Comparison of ENCODE assay signal across 8 cellular contexts in the genomic region with DNA sequence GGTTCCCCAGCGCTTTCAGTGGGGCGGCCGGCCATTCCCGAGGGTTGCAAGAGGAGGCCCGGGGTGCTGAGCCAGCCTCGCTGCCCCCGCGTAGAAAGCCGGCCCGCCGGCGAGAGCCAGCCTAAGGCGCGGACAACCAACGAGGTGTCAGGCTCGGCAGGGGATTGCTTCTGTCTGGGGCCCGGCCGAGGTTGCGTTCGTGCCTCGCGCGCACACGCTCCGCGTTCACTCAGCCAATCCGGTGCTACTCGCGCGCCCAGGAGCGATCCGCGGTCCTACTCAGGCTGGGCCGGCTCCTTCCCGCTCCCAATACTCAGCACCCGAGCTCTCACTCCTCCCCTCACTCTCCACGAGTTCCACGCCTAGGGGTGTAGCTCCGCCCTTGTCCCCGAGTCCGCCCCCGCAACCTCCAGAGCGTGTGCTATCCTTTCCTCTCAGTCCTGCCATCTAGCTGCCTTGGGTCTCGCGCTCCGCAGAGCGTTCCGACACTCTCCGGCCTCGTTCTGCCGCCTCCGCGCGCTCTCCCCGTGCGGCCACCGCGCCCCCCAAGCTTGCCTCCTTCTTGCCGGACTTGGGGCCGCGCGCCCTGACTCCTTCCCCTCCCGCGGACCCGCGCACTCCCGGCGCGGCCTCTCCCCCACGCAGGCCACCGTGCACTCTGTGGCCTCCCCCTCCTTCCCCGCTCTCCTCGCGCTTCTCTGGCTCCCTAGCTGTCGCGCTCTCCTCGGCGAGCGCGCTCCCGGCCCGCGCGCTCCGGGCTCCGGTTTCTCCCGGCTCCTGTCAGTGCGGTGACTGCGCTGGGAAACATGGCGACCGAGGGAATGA. TPM values are rescaled to one million over a fixed set of nuclear protein-coding genes. Genes with fewer than 3 reads are reported as not detected.
DNase-seq lines count a peak whose midpoint lies in the region; ATAC-seq and TF ChIP-seq lines count a peak whose summit lies in the region.

TSS of gene GPHN (plus strand) at position 426 of the 825 bp plus-strand sequence.

- H3K4me1 Mint-ChIP-seq in activated T-helper 2 cell treated with anti-CD3 and anti-CD28 coated beads, Interferon-gamma antibody, Interleukin-2, Interleukin-4, amounts not matched to agents 10 μg/mL and 5 μg/mL and 100 μg/mL, durations not matched to agents 14 hours and 24 hours and 36 hours (ENCODE audit: low read depth), result peaks cover 33% of the 10 kb centered on the region
- peaks cover 18 to 27% of the 10 kb centered on the region in 2 donors for H3K4me1 Mint-ChIP-seq in natural killer cell

- intact Hi-C loops in activated T-helper 2 cell treated with anti-CD3 and anti-CD28 coated beads, Interferon-gamma antibody, Interleukin-2, Interleukin-4, amounts not matched to agents 10 μg/mL and 5 μg/mL and 100 μg/mL, durations not matched to agents 14 hours and 24 hours and 36 hours (cut with micrococcal nuclease), result loop anchor here (1.0 to 5.0 kb wide), 3 partner anchors 94 to 851 kb away; partner anchors contain the start of genes ATP6V1D and PALS1
- intact Hi-C loops in natural killer cell (cut with micrococcal nuclease), result no loop called here

- peak within 1 kb of the TSS; percentile 91 for H3K4me3 Mint-ChIP-seq in activated T-helper 2 cell treated with anti-CD3 and anti-CD28 coated beads, Interferon-gamma antibody, Interleukin-2, Interleukin-4, amounts not matched to agents 10 μg/mL and 5 μg/mL and 100 μg/mL, durations not matched to agents 14 hours and 24 hours and 36 hours (ENCODE audit: low read depth)
- H3K4me3 Mint-ChIP-seq in natural killer cell, result peak within 1 kb of the TSS; percentile 96

- H3K9me3 Mint-ChIP-seq in activated T-helper 2 cell treated with anti-CD3 and anti-CD28 coated beads, Interferon-gamma antibody, Interleukin-2, Interleukin-4, amounts not matched to agents 10 μg/mL and 5 μg/mL and 100 μg/mL, durations not matched to agents 14 hours and 24 hours and 36 hours, result no peaks in the 10 kb centered on the region
- H3K9me3 Mint-ChIP-seq in natural killer cell, result no peaks in the 10 kb centered on the region

- TF ChIP-seq CTCF in fibroblast of mammary gland (conservative IDR thresholded peaks at IDR 0.05; ENCODE audit: control insufficient read depth, insufficient read depth, low read depth, low read length) (peak; percentile 29), natural killer cell (IDR thresholded peaks at IDR 0.05) (no peak)

- DNase-seq in DMS53 (lab: John Stamatoyannopoulos, UW) (peak; percentile 98), RPMI8226 (peak; percentile 93), fibroblast of mammary gland (ENCODE audit: low read depth) (peak; percentile 99), natural killer cell (peak; percentile 70)
- peak; percentile 97 for DNase-seq in Jurkat, Clone E6-1 (ENCODE audit: low read depth, low spot score)
- peak; percentile 90 for DNase-seq in activated T-helper 2 cell treated with anti-CD3 and anti-CD28 coated beads, Interferon-gamma antibody, Interleukin-2, Interleukin-4, amounts not matched to agents 10 μg/mL and 5 μg/mL and 100 μg/mL, durations not matched to agents 14 hours and 24 hours and 36 hours (ENCODE audit: low spot score)
- peak; percentile 92 for DNase-seq in stimulated activated naive CD4-positive, alpha-beta T cell treated with Interleukin-2 at 50 U/mL for 16 hours (lab: John Stamatoyannopoulos, UW)

- H3K4me3 ChIP-seq in Jurkat, Clone E6-1 (ENCODE audit: low read length), result peak within 1 kb of the TSS; percentile 96
- peak within 1 kb of the TSS; percentile 97 for H3K4me3 ChIP-seq in fibroblast of mammary gland (ENCODE audit: control insufficient read depth, low read depth, low read length)

- peak within 1 kb of the TSS; percentile 91 for H3K27ac Mint-ChIP-seq in activated T-helper 2 cell treated with anti-CD3 and anti-CD28 coated beads, Interferon-gamma antibody, Interleukin-2, Interleukin-4, amounts not matched to agents 10 μg/mL and 5 μg/mL and 100 μg/mL, durations not matched to agents 14 hours and 24 hours and 36 hours
- H3K27ac Mint-ChIP-seq in natural killer cell, result peak within 1 kb of the TSS; percentile 62 to 85

- H3K27me3 Mint-ChIP-seq in activated T-helper 2 cell treated with anti-CD3 and anti-CD28 coated beads, Interferon-gamma antibody, Interleukin-2, Interleukin-4, amounts not matched to agents 10 μg/mL and 5 μg/mL and 100 μg/mL, durations not matched to agents 14 hours and 24 hours and 36 hours (ENCODE audit: low read depth), result peaks cover 31% of the 10 kb centered on the region
- peaks cover 14 to 21% of the 10 kb centered on the region in 2 donors for H3K27me3 Mint-ChIP-seq in natural killer cell (ENCODE audit: low read depth in 2 of 2)

- no peaks in the 10 kb centered on the region for H3K36me3 Mint-ChIP-seq in activated T-helper 2 cell treated with anti-CD3 and anti-CD28 coated beads, Interferon-gamma antibody, Interleukin-2, Interleukin-4, amounts not matched to agents 10 μg/mL and 5 μg/mL and 100 μg/mL, durations not matched to agents 14 hours and 24 hours and 36 hours (ENCODE audit: low read depth)
- H3K36me3 Mint-ChIP-seq in natural killer cell, result no peaks in the 10 kb centered on the region

- ATAC-seq in GM21619 (IDR thresholded peaks at IDR 0.05; ENCODE audit: unreplicated experiment) (peak; percentile 77), natural killer cell (peak; percentile 79 to 91 (median 83))

RNA-seq across cellular contexts. Expression of gene GPHN, which starts in this region (rescaled TPM):
- 27.1 TPM for polyA plus RNA-seq in Jurkat, Clone E6-1 (2012; ENCODE audit: insufficient read depth, insufficient read length)
- 33.9 and 34.6 TPM in 2 replicates for total RNA-seq in activated T-helper 2 cell treated with anti-CD3 and anti-CD28 coated beads, Interferon-gamma antibody, Interleukin-2, Interleukin-4, amounts not matched to agents 10 μg/mL and 5 μg/mL and 100 μg/mL, durations not matched to agents 14 hours and 24 hours and 36 hours
- 1 to 10 TPM; 6.3 to 9.4 (median 8.7) TPM for total RNA-seq in natural killer cell

Comparison
In these comparisons a context has a peak if more than half of its experiments do, and no peak if none do; other contexts are left out.
1. Peak in every context shown above with its lines: DNase-seq, ATAC-seq and H3K4me3 ChIP-seq.